ENCODE assay signal across 1 cellular context in genomic region chr18:46649071-46649862, GRCh38.
TF ChIP-seq lines count a peak whose summit lies in the region.

No MANE protein-coding gene starts in this region.

TF ChIP-seq in H1, 55 proteins besides CTCF, POLR2A, EP300 and RAD21 (continued from another document):
- no peak for TF ChIP-seq BCL11A (IDR thresholded peaks at IDR 0.05; ENCODE audit: low read depth in 2 of 2, low read length in 2 of 2)
- TF ChIP-seq CBX8 (IDR thresholded peaks at IDR 0.05; ENCODE audit: borderline replicate concordance, low read depth, low read length): no peak
- no peak for TF ChIP-seq SIN3A (conservative IDR thresholded peaks at IDR 0.05 in 1 of 2, IDR thresholded peaks at IDR 0.05 in 1 of 2; ENCODE audit: low read depth in 1 of 2, low read length in 2 of 2)
- TF ChIP-seq, protein P1, sequence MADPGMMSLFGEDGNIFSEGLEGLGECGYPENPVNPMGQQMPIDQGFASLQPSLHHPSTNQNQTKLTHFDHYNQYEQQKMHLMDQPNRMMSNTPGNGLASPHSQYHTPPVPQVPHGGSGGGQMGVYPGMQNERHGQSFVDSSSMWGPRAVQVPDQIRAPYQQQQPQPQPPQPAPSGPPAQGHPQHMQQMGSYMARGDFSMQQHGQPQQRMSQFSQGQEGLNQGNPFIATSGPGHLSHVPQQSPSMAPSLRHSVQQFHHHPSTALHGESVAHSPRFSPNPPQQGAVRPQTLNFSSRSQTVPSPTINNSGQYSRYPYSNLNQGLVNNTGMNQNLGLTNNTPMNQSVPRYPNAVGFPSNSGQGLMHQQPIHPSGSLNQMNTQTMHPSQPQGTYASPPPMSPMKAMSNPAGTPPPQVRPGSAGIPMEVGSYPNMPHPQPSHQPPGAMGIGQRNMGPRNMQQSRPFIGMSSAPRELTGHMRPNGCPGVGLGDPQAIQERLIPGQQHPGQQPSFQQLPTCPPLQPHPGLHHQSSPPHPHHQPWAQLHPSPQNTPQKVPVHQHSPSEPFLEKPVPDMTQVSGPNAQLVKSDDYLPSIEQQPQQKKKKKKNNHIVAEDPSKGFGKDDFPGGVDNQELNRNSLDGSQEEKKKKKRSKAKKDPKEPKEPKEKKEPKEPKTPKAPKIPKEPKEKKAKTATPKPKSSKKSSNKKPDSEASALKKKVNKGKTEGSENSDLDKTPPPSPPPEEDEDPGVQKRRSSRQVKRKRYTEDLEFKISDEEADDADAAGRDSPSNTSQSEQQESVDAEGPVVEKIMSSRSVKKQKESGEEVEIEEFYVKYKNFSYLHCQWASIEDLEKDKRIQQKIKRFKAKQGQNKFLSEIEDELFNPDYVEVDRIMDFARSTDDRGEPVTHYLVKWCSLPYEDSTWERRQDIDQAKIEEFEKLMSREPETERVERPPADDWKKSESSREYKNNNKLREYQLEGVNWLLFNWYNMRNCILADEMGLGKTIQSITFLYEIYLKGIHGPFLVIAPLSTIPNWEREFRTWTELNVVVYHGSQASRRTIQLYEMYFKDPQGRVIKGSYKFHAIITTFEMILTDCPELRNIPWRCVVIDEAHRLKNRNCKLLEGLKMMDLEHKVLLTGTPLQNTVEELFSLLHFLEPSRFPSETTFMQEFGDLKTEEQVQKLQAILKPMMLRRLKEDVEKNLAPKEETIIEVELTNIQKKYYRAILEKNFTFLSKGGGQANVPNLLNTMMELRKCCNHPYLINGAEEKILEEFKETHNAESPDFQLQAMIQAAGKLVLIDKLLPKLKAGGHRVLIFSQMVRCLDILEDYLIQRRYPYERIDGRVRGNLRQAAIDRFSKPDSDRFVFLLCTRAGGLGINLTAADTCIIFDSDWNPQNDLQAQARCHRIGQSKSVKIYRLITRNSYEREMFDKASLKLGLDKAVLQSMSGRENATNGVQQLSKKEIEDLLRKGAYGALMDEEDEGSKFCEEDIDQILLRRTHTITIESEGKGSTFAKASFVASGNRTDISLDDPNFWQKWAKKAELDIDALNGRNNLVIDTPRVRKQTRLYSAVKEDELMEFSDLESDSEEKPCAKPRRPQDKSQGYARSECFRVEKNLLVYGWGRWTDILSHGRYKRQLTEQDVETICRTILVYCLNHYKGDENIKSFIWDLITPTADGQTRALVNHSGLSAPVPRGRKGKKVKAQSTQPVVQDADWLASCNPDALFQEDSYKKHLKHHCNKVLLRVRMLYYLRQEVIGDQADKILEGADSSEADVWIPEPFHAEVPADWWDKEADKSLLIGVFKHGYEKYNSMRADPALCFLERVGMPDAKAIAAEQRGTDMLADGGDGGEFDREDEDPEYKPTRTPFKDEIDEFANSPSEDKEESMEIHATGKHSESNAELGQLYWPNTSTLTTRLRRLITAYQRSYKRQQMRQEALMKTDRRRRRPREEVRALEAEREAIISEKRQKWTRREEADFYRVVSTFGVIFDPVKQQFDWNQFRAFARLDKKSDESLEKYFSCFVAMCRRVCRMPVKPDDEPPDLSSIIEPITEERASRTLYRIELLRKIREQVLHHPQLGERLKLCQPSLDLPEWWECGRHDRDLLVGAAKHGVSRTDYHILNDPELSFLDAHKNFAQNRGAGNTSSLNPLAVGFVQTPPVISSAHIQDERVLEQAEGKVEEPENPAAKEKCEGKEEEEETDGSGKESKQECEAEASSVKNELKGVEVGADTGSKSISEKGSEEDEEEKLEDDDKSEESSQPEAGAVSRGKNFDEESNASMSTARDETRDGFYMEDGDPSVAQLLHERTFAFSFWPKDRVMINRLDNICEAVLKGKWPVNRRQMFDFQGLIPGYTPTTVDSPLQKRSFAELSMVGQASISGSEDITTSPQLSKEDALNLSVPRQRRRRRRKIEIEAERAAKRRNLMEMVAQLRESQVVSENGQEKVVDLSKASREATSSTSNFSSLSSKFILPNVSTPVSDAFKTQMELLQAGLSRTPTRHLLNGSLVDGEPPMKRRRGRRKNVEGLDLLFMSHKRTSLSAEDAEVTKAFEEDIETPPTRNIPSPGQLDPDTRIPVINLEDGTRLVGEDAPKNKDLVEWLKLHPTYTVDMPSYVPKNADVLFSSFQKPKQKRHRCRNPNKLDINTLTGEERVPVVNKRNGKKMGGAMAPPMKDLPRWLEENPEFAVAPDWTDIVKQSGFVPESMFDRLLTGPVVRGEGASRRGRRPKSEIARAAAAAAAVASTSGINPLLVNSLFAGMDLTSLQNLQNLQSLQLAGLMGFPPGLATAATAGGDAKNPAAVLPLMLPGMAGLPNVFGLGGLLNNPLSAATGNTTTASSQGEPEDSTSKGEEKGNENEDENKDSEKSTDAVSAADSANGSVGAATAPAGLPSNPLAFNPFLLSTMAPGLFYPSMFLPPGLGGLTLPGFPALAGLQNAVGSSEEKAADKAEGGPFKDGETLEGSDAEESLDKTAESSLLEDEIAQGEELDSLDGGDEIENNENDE (IDR thresholded peaks at IDR 0.05; ENCODE audit: insufficient replicate concordance, low read length): no peak
